In the genomic region with DNA sequence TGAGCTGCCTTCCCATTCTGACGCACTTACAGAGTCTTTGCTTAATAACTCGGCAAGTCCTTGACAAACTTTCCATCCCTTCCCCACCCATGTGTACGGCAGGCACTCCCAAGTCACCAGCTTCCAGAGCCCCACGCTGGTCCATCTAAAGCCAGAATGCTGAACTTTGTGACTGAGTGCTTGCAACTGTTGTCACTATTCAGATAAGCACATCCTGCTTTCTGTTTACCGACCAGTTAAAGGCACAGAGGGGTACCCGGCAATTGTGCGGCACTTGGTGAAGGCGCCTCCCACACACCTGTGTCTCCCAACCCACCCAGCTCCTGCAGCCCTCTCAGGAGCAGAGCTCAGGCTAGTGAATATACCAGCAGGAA, we compare ENCODE assay signal across 1 cellular context.
A peak's percentile ranks its signal among the peaks of the same experiment; 100 is the strongest.
TF ChIP-seq lines count a peak whose summit lies in the region.

No MANE protein-coding gene starts in this region.

TF ChIP-seq in HepG2, 621 proteins besides CTCF, POLR2A, EP300 and RAD21 (continued from another document and continues in another):
- TF ChIP-seq ZBTB40 (IDR thresholded peaks at IDR 0.05) (no peak), ZBTB40 (CRISPR knock-in tag; IDR thresholded peaks at IDR 0.05) (no peak; the same call in 1 of the 2 replicates), ZBTB7A (CRISPR knock-in tag; IDR thresholded peaks at IDR 0.05) (no peak; the same call in 1 of the 2 replicates), RXRA (CRISPR knock-in tag; IDR thresholded peaks at IDR 0.05) (peak; percentile 45; the same call in 1 of the 2 replicates), PRDM15 (CRISPR knock-in tag; IDR thresholded peaks at IDR 0.05) (peak; percentile 63), BORCS8-MEF2B (CRISPR knock-in tag; IDR thresholded peaks at IDR 0.05) (peak; percentile 18; the same call in 1 of the 2 replicates), FLYWCH1 (CRISPR knock-in tag; IDR thresholded peaks at IDR 0.05) (no peak), ZNF367 (CRISPR knock-in tag; IDR thresholded peaks at IDR 0.05; ENCODE audit: borderline replicate concordance) (no peak), ZNF451 (CRISPR knock-in tag; IDR thresholded peaks at IDR 0.05) (no peak), KLF12 (CRISPR knock-in tag; IDR thresholded peaks at IDR 0.05; ENCODE audit: borderline replicate concordance) (no peak), TOPORS (CRISPR knock-in tag; IDR thresholded peaks at IDR 0.05) (no peak), PTBP1 (IDR thresholded peaks at IDR 0.05; ENCODE audit: low read depth, low read length, poor library complexity, severe bottlenecking) (no peak), FOXO1 (CRISPR knock-in tag; IDR thresholded peaks at IDR 0.05) (peak; percentile 96), ZNF280D (CRISPR knock-in tag; IDR thresholded peaks at IDR 0.05) (0 out of 2 replicates have a peak, but pooled peaks have one; percentile 45), SMARCE1 (IDR thresholded peaks at IDR 0.05; ENCODE audit: borderline replicate concordance) (no peak), KDM1A (CRISPR knock-in tag; IDR thresholded peaks at IDR 0.05) (0 out of 2 replicates have a peak, but pooled peaks have one; percentile 11), MEIS1 (CRISPR knock-in tag; IDR thresholded peaks at IDR 0.05; ENCODE audit: borderline replicate concordance) (peak; percentile 91; the same call in 1 of the 2 replicates), ZNF83 (CRISPR knock-in tag; IDR thresholded peaks at IDR 0.05; ENCODE audit: borderline replicate concordance) (no peak), RORA (CRISPR knock-in tag; IDR thresholded peaks at IDR 0.05) (no peak), ZNF143 (CRISPR knock-in tag; IDR thresholded peaks at IDR 0.05) (no peak; the same call in 1 of the 2 replicates), TRIM24 (CRISPR knock-in tag; IDR thresholded peaks at IDR 0.05) (0 out of 2 replicates have a peak, but pooled peaks have one; percentile 43), ZEB1 (IDR thresholded peaks at IDR 0.05; ENCODE audit: insufficient replicate concordance, low read depth) (peak; percentile 63)
- TF ChIP-seq, protein P1, sequence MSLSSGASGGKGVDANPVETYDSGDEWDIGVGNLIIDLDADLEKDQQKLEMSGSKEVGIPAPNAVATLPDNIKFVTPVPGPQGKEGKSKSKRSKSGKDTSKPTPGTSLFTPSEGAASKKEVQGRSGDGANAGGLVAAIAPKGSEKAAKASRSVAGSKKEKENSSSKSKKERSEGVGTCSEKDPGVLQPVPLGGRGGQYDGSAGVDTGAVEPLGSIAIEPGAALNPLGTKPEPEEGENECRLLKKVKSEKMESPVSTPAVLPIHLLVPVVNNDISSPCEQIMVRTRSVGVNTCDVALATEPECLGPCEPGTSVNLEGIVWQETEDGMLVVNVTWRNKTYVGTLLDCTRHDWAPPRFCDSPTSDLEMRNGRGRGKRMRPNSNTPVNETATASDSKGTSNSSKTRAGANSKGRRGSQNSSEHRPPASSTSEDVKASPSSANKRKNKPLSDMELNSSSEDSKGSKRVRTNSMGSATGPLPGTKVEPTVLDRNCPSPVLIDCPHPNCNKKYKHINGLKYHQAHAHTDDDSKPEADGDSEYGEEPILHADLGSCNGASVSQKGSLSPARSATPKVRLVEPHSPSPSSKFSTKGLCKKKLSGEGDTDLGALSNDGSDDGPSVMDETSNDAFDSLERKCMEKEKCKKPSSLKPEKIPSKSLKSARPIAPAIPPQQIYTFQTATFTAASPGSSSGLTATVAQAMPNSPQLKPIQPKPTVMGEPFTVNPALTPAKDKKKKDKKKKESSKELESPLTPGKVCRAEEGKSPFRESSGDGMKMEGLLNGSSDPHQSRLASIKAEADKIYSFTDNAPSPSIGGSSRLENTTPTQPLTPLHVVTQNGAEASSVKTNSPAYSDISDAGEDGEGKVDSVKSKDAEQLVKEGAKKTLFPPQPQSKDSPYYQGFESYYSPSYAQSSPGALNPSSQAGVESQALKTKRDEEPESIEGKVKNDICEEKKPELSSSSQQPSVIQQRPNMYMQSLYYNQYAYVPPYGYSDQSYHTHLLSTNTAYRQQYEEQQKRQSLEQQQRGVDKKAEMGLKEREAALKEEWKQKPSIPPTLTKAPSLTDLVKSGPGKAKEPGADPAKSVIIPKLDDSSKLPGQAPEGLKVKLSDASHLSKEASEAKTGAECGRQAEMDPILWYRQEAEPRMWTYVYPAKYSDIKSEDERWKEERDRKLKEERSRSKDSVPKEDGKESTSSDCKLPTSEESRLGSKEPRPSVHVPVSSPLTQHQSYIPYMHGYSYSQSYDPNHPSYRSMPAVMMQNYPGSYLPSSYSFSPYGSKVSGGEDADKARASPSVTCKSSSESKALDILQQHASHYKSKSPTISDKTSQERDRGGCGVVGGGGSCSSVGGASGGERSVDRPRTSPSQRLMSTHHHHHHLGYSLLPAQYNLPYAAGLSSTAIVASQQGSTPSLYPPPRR (CRISPR knock-in tag; IDR thresholded peaks at IDR 0.05; ENCODE audit: borderline replicate concordance), result peak; percentile 95
- TF ChIP-seq, protein P2, sequence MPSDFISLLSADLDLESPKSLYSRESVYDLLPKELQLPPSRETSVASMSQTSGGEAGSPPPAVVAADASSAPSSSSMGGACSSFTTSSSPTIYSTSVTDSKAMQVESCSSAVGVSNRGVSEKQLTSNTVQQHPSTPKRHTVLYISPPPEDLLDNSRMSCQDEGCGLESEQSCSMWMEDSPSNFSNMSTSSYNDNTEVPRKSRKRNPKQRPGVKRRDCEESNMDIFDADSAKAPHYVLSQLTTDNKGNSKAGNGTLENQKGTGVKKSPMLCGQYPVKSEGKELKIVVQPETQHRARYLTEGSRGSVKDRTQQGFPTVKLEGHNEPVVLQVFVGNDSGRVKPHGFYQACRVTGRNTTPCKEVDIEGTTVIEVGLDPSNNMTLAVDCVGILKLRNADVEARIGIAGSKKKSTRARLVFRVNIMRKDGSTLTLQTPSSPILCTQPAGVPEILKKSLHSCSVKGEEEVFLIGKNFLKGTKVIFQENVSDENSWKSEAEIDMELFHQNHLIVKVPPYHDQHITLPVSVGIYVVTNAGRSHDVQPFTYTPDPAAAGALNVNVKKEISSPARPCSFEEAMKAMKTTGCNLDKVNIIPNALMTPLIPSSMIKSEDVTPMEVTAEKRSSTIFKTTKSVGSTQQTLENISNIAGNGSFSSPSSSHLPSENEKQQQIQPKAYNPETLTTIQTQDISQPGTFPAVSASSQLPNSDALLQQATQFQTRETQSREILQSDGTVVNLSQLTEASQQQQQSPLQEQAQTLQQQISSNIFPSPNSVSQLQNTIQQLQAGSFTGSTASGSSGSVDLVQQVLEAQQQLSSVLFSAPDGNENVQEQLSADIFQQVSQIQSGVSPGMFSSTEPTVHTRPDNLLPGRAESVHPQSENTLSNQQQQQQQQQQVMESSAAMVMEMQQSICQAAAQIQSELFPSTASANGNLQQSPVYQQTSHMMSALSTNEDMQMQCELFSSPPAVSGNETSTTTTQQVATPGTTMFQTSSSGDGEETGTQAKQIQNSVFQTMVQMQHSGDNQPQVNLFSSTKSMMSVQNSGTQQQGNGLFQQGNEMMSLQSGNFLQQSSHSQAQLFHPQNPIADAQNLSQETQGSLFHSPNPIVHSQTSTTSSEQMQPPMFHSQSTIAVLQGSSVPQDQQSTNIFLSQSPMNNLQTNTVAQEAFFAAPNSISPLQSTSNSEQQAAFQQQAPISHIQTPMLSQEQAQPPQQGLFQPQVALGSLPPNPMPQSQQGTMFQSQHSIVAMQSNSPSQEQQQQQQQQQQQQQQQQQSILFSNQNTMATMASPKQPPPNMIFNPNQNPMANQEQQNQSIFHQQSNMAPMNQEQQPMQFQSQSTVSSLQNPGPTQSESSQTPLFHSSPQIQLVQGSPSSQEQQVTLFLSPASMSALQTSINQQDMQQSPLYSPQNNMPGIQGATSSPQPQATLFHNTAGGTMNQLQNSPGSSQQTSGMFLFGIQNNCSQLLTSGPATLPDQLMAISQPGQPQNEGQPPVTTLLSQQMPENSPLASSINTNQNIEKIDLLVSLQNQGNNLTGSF (CRISPR knock-in tag; IDR thresholded peaks at IDR 0.05), result no peak
